Comparison of ENCODE assay signal across 20 cellular contexts in the genomic region with DNA sequence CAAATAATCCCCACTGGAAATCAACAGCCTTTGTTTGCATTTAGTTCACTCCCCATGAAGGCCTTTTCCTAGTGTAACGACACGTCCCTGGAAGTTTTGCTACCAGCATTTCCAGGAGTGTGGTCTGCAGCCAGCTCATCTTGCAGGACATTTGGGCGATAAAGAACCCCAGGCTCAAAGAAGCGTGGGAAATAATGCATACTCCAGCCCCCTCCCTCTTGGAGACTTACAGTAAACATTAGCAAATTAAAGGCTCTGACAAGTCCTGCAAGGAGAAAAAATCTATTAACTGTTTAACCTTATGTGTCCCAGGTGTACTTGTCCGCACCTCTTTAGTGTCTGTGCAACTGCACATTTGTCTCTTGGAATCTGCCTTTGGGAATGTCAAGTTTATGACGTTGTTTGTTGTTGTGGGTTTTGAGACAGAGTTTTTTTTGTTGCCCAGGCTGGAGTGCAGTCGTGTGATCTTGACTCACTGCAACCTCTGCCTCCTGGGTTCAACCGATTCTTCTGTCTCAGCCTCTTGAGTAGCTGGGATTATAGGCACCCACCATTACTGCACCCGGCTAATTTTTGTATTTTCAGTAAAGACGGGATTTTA.
DNase-seq lines count a peak whose midpoint lies in the region; ATAC-seq and TF ChIP-seq lines count a peak whose summit lies in the region.
"Had no signal": no experiment of that assay in that cellular context is flagged by ENCODE, and none has a peak within 500 bp of the region (broad histone marks: within the 10 kb centered on the region; RNA-seq: fewer than 3 reads in every experiment).

No MANE protein-coding gene starts in this region.

- no peaks in the 10 kb centered on the region for H3K9me2 ChIP-seq in OCI-LY7 (ENCODE audit: insufficient read depth, low read length)

- H3K36me3 ChIP-seq in OCI-LY7 (ENCODE audit: insufficient read depth, low read length), result peaks cover 98% of the 10 kb centered on the region
- peaks cover 86% of the 10 kb centered on the region for H3K36me3 ChIP-seq in osteoblast (ENCODE audit: insufficient read depth, low read length)

- H3K4me1 ChIP-seq in OCI-LY7 (ENCODE audit: insufficient read depth, low read length, poor library complexity, severe bottlenecking), result no peaks in the 10 kb centered on the region
- H3K4me1 ChIP-seq in osteoblast (ENCODE audit: insufficient read depth, low read length), result no peaks in the 10 kb centered on the region

- ATAC-seq in HG03432 (IDR thresholded peaks at IDR 0.05; ENCODE audit: unreplicated experiment), result no peak
- no peak for ATAC-seq in GM18867 (IDR thresholded peaks at IDR 0.05; ENCODE audit: unreplicated experiment)
- ATAC-seq in GM19023 (IDR thresholded peaks at IDR 0.05; ENCODE audit: unreplicated experiment), result no peak

- intact Hi-C loops in OCI-LY7 (cut with micrococcal nuclease; ENCODE audit: unreplicated experiment), result no loop called here

- no peak overlapping the region for H3K4me2 ChIP-seq in OCI-LY7 (ENCODE audit: low read length)
- no peak overlapping the region for H3K4me2 ChIP-seq in osteoblast (ENCODE audit: insufficient read depth, low read length)
- H3K4me2 ChIP-seq: KMS-11 had no signal

- H3K27ac ChIP-seq in OCI-LY7 (ENCODE audit: low read depth, low read length, poor library complexity, severe bottlenecking) (no peak overlapping the region), osteoblast (ENCODE audit: low read depth, low read length) (no peak overlapping the region)
- H3K27ac ChIP-seq: KMS-11 had no signal

- no peak overlapping the region for H2AFZ ChIP-seq in OCI-LY7 (ENCODE audit: low read length)
- H2AFZ ChIP-seq in osteoblast (ENCODE audit: low read length), result no peak overlapping the region

- CTCF ChIA-PET in OCI-LY7 (lab: Charles Lee; ENCODE audit: unreplicated experiment), result no interaction called here

- H4K20me1 ChIP-seq in OCI-LY7 (ENCODE audit: insufficient read depth, low read length) (no peaks in the 10 kb centered on the region), osteoblast (ENCODE audit: insufficient read depth, low read length) (no peaks in the 10 kb centered on the region)

- H3K27me3 ChIP-seq in osteoblast (ENCODE audit: insufficient read depth, low read length), result no peaks in the 10 kb centered on the region

- DNase-seq in OCI-LY7 (ENCODE audit: low spot score) (no peak), fibroblast of villous mesenchyme (ENCODE audit: low read depth) (peak; percentile 33), osteoblast (ENCODE audit: insufficient read length, low spot score, missing footprints) (peak; percentile 55), NCI-H345 treated with DMSO at 0.1 percent for 48 hours (lab: John Stamatoyannopoulos, UW; ENCODE audit: unreplicated experiment) (no peak)
- DNase-seq: ACHN; C1 segment of cervical spinal cord; CD8-positive, alpha-beta memory T cell; HFFc6; MV-4-11; NCI-H1417; NCI-H187; NCI-H2107; NCI-H524; NCI-H82; RPMI8226; SHP77 treated with DMSO at 0.1 percent for 48 hours had no signal

- TF ChIP-seq CTCF in OCI-LY7 (conservative IDR thresholded peaks at IDR 0.05; ENCODE audit: low read length), result no peak
- no peak for TF ChIP-seq CTCF in fibroblast of villous mesenchyme (IDR thresholded peaks at IDR 0.05; ENCODE audit: insufficient read depth, low read depth, low read length)
- no peak for TF ChIP-seq CTCF in osteoblast (IDR thresholded peaks at IDR 0.05; ENCODE audit: extremely low read depth, low read depth, low read length)

- BruUV-seq in OCI-LY7 (replicated peaks; lab: Mats Ljungman, UMichigan), result TSS peak; percentile 47

- POLR2A ChIA-PET in OCI-LY7 (lab: Charles Lee), result no interaction called here

- H3K9me3 ChIP-seq in OCI-LY7 (ENCODE audit: low read length), result peaks cover 13% of the 10 kb centered on the region; the same call in 1 of the 2 replicates
- peaks cover 9% of the 10 kb centered on the region for H3K9me3 ChIP-seq in osteoblast (ENCODE audit: low read depth, low read length)

- no peaks in the 10 kb centered on the region for H3K79me2 ChIP-seq in OCI-LY7 (ENCODE audit: insufficient read depth, low read depth, low read length)
- no peaks in the 10 kb centered on the region for H3K79me2 ChIP-seq in osteoblast (ENCODE audit: insufficient read depth, low read length)

- H3K4me3 ChIP-seq in OCI-LY7 (ENCODE audit: low read depth, low read length, poor library complexity, severe bottlenecking) (no peak overlapping the region), fibroblast of villous mesenchyme (ENCODE audit: low read depth, low read length) (no peak overlapping the region), osteoblast (ENCODE audit: insufficient read depth, low read length) (no peak overlapping the region)

Comparison
In these comparisons a context has a peak if more than half of its experiments do, and no peak if none do; other contexts are left out.
1. DNase-seq: peak in fibroblast of villous mesenchyme (single experiment) and osteoblast (single experiment); none in OCI-LY7 (single experiment) and NCI-H345 treated with DMSO at 0.1 percent for 48 hours (single experiment).